In the genomic region with DNA sequence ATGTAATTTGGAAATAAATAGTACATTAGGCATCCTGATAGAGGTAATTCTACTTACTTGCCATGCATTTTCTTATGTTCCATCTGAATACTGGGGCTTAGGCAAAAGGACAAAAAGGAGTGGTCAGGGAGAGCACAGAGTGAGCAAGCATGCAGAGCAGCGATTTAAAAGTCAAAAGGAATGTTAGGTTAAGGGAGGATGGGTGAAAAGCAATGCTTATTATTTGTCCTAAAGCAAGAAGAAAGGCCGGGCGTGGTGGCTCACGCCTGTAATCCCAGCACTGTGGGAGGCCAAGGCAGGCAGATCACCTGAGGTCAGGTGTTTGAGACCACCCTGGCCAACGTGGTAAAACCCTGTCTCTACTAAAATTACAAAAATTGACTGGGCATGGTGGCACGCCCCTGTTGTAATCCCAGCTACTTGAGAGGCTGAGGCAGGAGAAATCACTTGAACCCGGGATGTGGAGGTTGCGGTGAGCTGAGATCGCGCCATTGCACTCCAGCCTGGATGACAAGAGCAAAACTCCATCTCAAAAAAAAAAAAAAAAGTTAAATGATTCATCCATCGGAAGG, we compare ENCODE assay signal across 8 cellular contexts.
DNase-seq lines count a peak whose midpoint lies in the region; TF ChIP-seq lines count a peak whose summit lies in the region.
"Not testable (repeated sequence)": the region's sequence is repeated elsewhere in the genome, so short reads cannot be mapped to it uniquely, and the experiment has no call there.

No MANE protein-coding gene starts in this region.

- WGBS in smooth muscle cell (ENCODE audit: low lambda C conversion rate), result 44% methylated on average over 11 of the region's 11 CpGs

- not testable (repeated sequence) for H4K20me1 ChIP-seq in smooth muscle cell (ENCODE audit: low read depth)

- H3K4me3 ChIP-seq in HAP-1; brain microvascular endothelial cell (ENCODE audit: low read depth, low read length); smooth muscle cell: not testable (repeated sequence)

- peak overlapping the region; percentile 65 for H3K27ac ChIP-seq in RWPE1
- peak overlapping the region; percentile 62 for H3K27ac ChIP-seq in brain microvascular endothelial cell
- peak overlapping the region; percentile 76 for H3K27ac ChIP-seq in epithelial cell of prostate
- H3K27ac ChIP-seq in smooth muscle cell (ENCODE audit: low read depth), result peak overlapping the region; percentile 100

- in situ Hi-C loops in Caki2 (cut with HindIII; ENCODE audit: low pct_unique_long_range_greater_than_20kb, low sequenced_read_pairs); HAP-1 (cut with MboI; ENCODE audit: low sequenced_read_pairs); brain microvascular endothelial cell (cut with HindIII; ENCODE audit: low pct_ligation_motif_present, low sequenced_read_pairs): not testable (repeated sequence)

- not testable (repeated sequence) for TF ChIP-seq CTCF in RWPE1 (conservative IDR thresholded peaks at IDR 0.05; ENCODE audit: low read depth); brain microvascular endothelial cell (IDR thresholded peaks at IDR 0.05; ENCODE audit: low read depth, low read length, missing control alignments); nephron progenitor cell (IDR thresholded peaks at IDR 0.05); smooth muscle cell (IDR thresholded peaks at IDR 0.05; ENCODE audit: borderline replicate concordance, insufficient read depth, poor library complexity, severe bottlenecking)

- H3K4me3 Mint-ChIP-seq in nephron progenitor cell, result not testable (repeated sequence)

- DNase-seq in Caki2 (ENCODE audit: low read depth), result peak; percentile 45
- DNase-seq in HAP-1 (ENCODE audit: low spot score in 2 of 2), result peak; percentile 38 to 74
- not testable (repeated sequence) for DNase-seq in RWPE1 (ENCODE audit: low spot score); brain microvascular endothelial cell; epithelial cell of prostate (ENCODE audit: low read depth, low spot score); nephron progenitor cell; smooth muscle cell (lab: John Stamatoyannopoulos, UW; ENCODE audit: unreplicated experiment)
- peak; percentile 59 for DNase-seq in iPS-NIHi7 (ENCODE audit: extremely low spot score)

- POLR2A ChIA-PET in RWPE1 (lab: Yijun Ruan, JAX; ENCODE audit: low non-redundant PET), result not testable (repeated sequence)

- H3K4me1 ChIP-seq in HAP-1 (peaks cover 58% of the 10 kb centered on the region), smooth muscle cell (ENCODE audit: low read depth) (peaks cover 83% of the 10 kb centered on the region)

- H3K4me2 ChIP-seq in smooth muscle cell, result peak overlapping the region; percentile 84

- H3K79me2 ChIP-seq in smooth muscle cell (ENCODE audit: low read depth), result peaks cover 56% of the 10 kb centered on the region

- peaks cover 56% of the 10 kb centered on the region for H3F3A ChIP-seq in smooth muscle cell (ENCODE audit: low read depth)

- H3K27me3 Mint-ChIP-seq in nephron progenitor cell (ENCODE audit: low read depth, poor library complexity), result not testable (repeated sequence)

- H3K27me3 ChIP-seq in HAP-1 (ENCODE audit: low read depth); brain microvascular endothelial cell (replicated peaks); smooth muscle cell (ENCODE audit: low read depth): not testable (repeated sequence)

- H3K36me3 Mint-ChIP-seq in nephron progenitor cell (ENCODE audit: low read depth), result peaks cover 54% of the 10 kb centered on the region

- H3K36me3 ChIP-seq in HAP-1 (replicated peaks); brain microvascular endothelial cell (replicated peaks); smooth muscle cell (ENCODE audit: low read depth): not testable (repeated sequence)

- H3K9me3 Mint-ChIP-seq in nephron progenitor cell, result not testable (repeated sequence)

- CTCF ChIA-PET in RWPE1 (lab: Yijun Ruan, JAX), result not testable (repeated sequence)

- peaks cover 79% of the 10 kb centered on the region for H3K4me1 Mint-ChIP-seq in nephron progenitor cell

- peak overlapping the region; percentile 33 for H3K9ac ChIP-seq in smooth muscle cell (ENCODE audit: low read depth)

- not testable (repeated sequence) for H3K9me3 ChIP-seq in HAP-1; smooth muscle cell (replicated peaks; ENCODE audit: low read depth)

- H2AFZ ChIP-seq in smooth muscle cell (ENCODE audit: low read depth), result not testable (repeated sequence)

- H3K27ac Mint-ChIP-seq in nephron progenitor cell, result peak overlapping the region; percentile 90
